18 cellular contexts compared by ENCODE assay signal in genomic region chr16:35908942-35909341, GRCh38.
DNase-seq lines count a peak whose midpoint lies in the region; ATAC-seq and TF ChIP-seq lines count a peak whose summit lies in the region.
"Had no signal": no experiment of that assay in that cellular context is flagged by ENCODE, and none has a peak within 500 bp of the region (broad histone marks: within the 10 kb centered on the region; RNA-seq: fewer than 3 reads in every experiment).

No MANE protein-coding gene starts in this region.

- CTCF ChIA-PET in MCF 10A (lab: Yijun Ruan, JAX) (interaction anchor here (0.7 kb wide), 1 partner anchor 426 kb away, joined by 4 read pairs; no protein-coding TSS in a partner anchor), mammary epithelial cell (lab: Charles Lee; ENCODE audit: low non-redundant PET) (no interaction called here)
- CTCF ChIA-PET in CD4-positive, alpha-beta T cell (lab: Charles Lee): no interaction called here

- peaks cover 31% of the 10 kb centered on the region for H3K9me3 ChIP-seq in mammary epithelial cell (replicated peaks; ENCODE audit: insufficient read depth, low read length)
- no peaks in the 10 kb centered on the region for H3K9me3 ChIP-seq in CD4-positive, alpha-beta T cell (ENCODE audit: control insufficient read depth, low read length)
- H3K9me3 ChIP-seq: gastrocnemius medialis had no signal

- POLR2A ChIA-PET in MCF 10A (lab: Yijun Ruan, JAX): no interaction called here
- POLR2A ChIA-PET in CD4-positive, alpha-beta T cell (lab: Charles Lee): no interaction called here

- TF ChIP-seq CTCF in MCF 10A (IDR thresholded peaks at IDR 0.05; ENCODE audit: unreplicated experiment) (peak; percentile 19), mammary epithelial cell (conservative IDR thresholded peaks at IDR 0.05 in 1 of 2, IDR thresholded peaks at IDR 0.05 in 1 of 2; ENCODE audit: extremely low read depth in 1 of 2, insufficient read depth in 1 of 2, low read depth in 1 of 2, low read length in 2 of 2) (no peak), KMS-11 (conservative IDR thresholded peaks at IDR 0.05; ENCODE audit: low read depth, low read length) (peak; percentile 80), nephron progenitor cell (IDR thresholded peaks at IDR 0.05) (no peak)
- TF ChIP-seq CTCF in CD4-positive, alpha-beta T cell (IDR thresholded peaks at IDR 0.05): no peak

- no peak overlapping the region for H3K4me2 ChIP-seq in mammary epithelial cell (ENCODE audit: insufficient read depth, low read depth, low read length)
- H3K4me2 ChIP-seq in KMS-11: no peak overlapping the region

- intact Hi-C loops in MCF 10A (cut with micrococcal nuclease) (no loop called here), mammary epithelial cell (cut with micrococcal nuclease) (no loop called here)
- intact Hi-C loops in CD4-positive, alpha-beta T cell (cut with DNase I, micrococcal nuclease): no loop called here

- H3K27me3 Mint-ChIP-seq in MCF 10A (ENCODE audit: insufficient read depth, unreplicated experiment) (no peaks in the 10 kb centered on the region), nephron progenitor cell (ENCODE audit: low read depth, poor library complexity) (no peaks in the 10 kb centered on the region)
- H3K27me3 Mint-ChIP-seq in CD4-positive, alpha-beta T cell: no peaks in the 10 kb centered on the region
- H3K27me3 Mint-ChIP-seq: naive B cell had no signal

- ATAC-seq in GM19035 (IDR thresholded peaks at IDR 0.05; ENCODE audit: unreplicated experiment): no peak
- no peak for ATAC-seq in CD4-positive, alpha-beta T cell (ENCODE audit: poor library complexity)
- ATAC-seq: activated T-cell treated with anti-CD3 and anti-CD28 coated beads, Interleukin-2, amount 50 U/mL, for 4 hours; gastrocnemius medialis; HepG2; right cardiac atrium; Right ventricle myocardium inferior; WTC11 had no signal

- dilution Hi-C loops in mammary epithelial cell (cut with HindIII; ENCODE audit: low sequenced_read_pairs): no loop called here

- H3K4me3 Mint-ChIP-seq in MCF 10A (ENCODE audit: unreplicated experiment) (no peak overlapping the region), nephron progenitor cell (no peak overlapping the region)
- no peak overlapping the region for H3K4me3 Mint-ChIP-seq in CD4-positive, alpha-beta T cell
- H3K4me3 Mint-ChIP-seq: activated T-cell treated with anti-CD3 and anti-CD28 coated beads, Interleukin-2, amount 50 U/mL, for 4 hours; naive B cell; WTC11 had no signal

- no peak overlapping the region for H3K27ac ChIP-seq in mammary epithelial cell (ENCODE audit: insufficient read depth, low read depth, low read length)
- no peak overlapping the region for H3K27ac ChIP-seq in KMS-11
- H3K27ac ChIP-seq in CD4-positive, alpha-beta T cell (ENCODE audit: low read depth, low read length): no peak overlapping the region
- H3K27ac ChIP-seq: gastrocnemius medialis, stomach had no signal

- H3K4me1 ChIP-seq in mammary epithelial cell (ENCODE audit: insufficient read depth, low read length) (no peaks in the 10 kb centered on the region), KMS-11 (ENCODE audit: low read depth, poor library complexity, severe bottlenecking) (no peaks in the 10 kb centered on the region)
- H3K4me1 ChIP-seq: gastrocnemius medialis, stomach had no signal

- BruUV-seq in MCF 10A (replicated peaks; lab: Mats Ljungman, UMichigan) (no TSS peak), mammary epithelial cell (replicated peaks; lab: Mats Ljungman, UMichigan) (no TSS peak)

- H3K9ac ChIP-seq in mammary epithelial cell (ENCODE audit: insufficient read depth, low read length) (no peak overlapping the region), KMS-11 (no peak overlapping the region)

- DNase-seq in MCF 10A (ENCODE audit: unreplicated experiment): no peak
- no peak for DNase-seq in mammary epithelial cell
- peak; percentile 53 for DNase-seq in SK-MEL-5 (ENCODE audit: low read depth, low spot score)
- no peak for DNase-seq in nephron progenitor cell
- no peak for DNase-seq in CD4-positive, alpha-beta T cell
- DNase-seq in putamen (ENCODE audit: low spot score): no peak
- DNase-seq: activated T-cell treated with anti-CD3 and anti-CD28 coated beads, Interleukin-2, amount 50 U/mL, for 4 hours; anterior cingulate cortex; gastrocnemius medialis; naive B cell; NCI-H226; right cardiac atrium; stomach had no signal

- H4K20me1 ChIP-seq in mammary epithelial cell (ENCODE audit: insufficient read depth, low read length): no peaks in the 10 kb centered on the region
- no peaks in the 10 kb centered on the region for H4K20me1 ChIP-seq in KMS-11 (ENCODE audit: insufficient read depth)

- 43% methylated on average over 2 of the region's 2 CpGs for WGBS in mammary epithelial cell (ENCODE audit: low coverage, missing lambda C conversion rate)

- H3K36me3 ChIP-seq in mammary epithelial cell (ENCODE audit: insufficient read depth, low read length) (no peaks in the 10 kb centered on the region), KMS-11 (ENCODE audit: insufficient read depth) (no peaks in the 10 kb centered on the region)
- H3K36me3 ChIP-seq: gastrocnemius medialis, stomach had no signal

- H3K36me3 Mint-ChIP-seq in MCF 10A (ENCODE audit: insufficient read depth, unreplicated experiment): no peaks in the 10 kb centered on the region
- H3K36me3 Mint-ChIP-seq in nephron progenitor cell (ENCODE audit: low read depth): peaks cover 17% of the 10 kb centered on the region
- H3K36me3 Mint-ChIP-seq in CD4-positive, alpha-beta T cell (ENCODE audit: low read depth): no peaks in the 10 kb centered on the region

- in situ Hi-C loops in mammary epithelial cell (cut with MboI; ENCODE audit: low sequenced_read_pairs in 2 of 2): no loop called here
- in situ Hi-C loops in SK-MEL-5 (cut with HindIII; ENCODE audit: low pct_unique_long_range_greater_than_20kb, low sequenced_read_pairs): no loop called here

- H3K4me3 ChIP-seq in mammary epithelial cell (replicated peaks in 1 of 3; ENCODE audit: insufficient read depth in 1 of 3, low read depth in 2 of 3, low read length in 3 of 3) (no peak overlapping the region), KMS-11 (IDR thresholded peaks at IDR 0.05; ENCODE audit: insufficient read depth, low read depth, low read length) (no peak overlapping the region)
- H3K4me3 ChIP-seq: gastrocnemius medialis, stomach had no signal

- H3K27me3 ChIP-seq in mammary epithelial cell (ENCODE audit: insufficient read depth, low read length) (no peaks in the 10 kb centered on the region), KMS-11 (ENCODE audit: insufficient read depth, low read depth) (no peaks in the 10 kb centered on the region)
- H3K27me3 ChIP-seq in CD4-positive, alpha-beta T cell (ENCODE audit: control insufficient read depth, insufficient read depth, low read length): no peaks in the 10 kb centered on the region
- H3K27me3 ChIP-seq: gastrocnemius medialis, stomach had no signal

- H3K79me2 ChIP-seq in mammary epithelial cell (ENCODE audit: insufficient read depth, low read length) (no peaks in the 10 kb centered on the region), KMS-11 (ENCODE audit: insufficient read depth, low read depth) (no peaks in the 10 kb centered on the region)

- peaks cover 52% of the 10 kb centered on the region for H3K9me3 Mint-ChIP-seq in MCF 10A (ENCODE audit: unreplicated experiment)
- peaks cover 98% of the 10 kb centered on the region for H3K9me3 Mint-ChIP-seq in nephron progenitor cell
- peaks cover 21% of the 10 kb centered on the region for H3K9me3 Mint-ChIP-seq in CD4-positive, alpha-beta T cell

- H3K27ac Mint-ChIP-seq in MCF 10A (ENCODE audit: low read depth, unreplicated experiment): no peak overlapping the region
- no peak overlapping the region for H3K27ac Mint-ChIP-seq in nephron progenitor cell
- no peak overlapping the region for H3K27ac Mint-ChIP-seq in CD4-positive, alpha-beta T cell
- H3K27ac Mint-ChIP-seq: naive B cell, WTC11 had no signal

- H2AFZ ChIP-seq in mammary epithelial cell (ENCODE audit: low read depth, low read length): no peak overlapping the region
- H2AFZ ChIP-seq in KMS-11 (ENCODE audit: low read depth): no peak overlapping the region

- H3K4me1 Mint-ChIP-seq in MCF 10A (ENCODE audit: insufficient read depth, unreplicated experiment) (no peaks in the 10 kb centered on the region), nephron progenitor cell (no peaks in the 10 kb centered on the region)
- no peaks in the 10 kb centered on the region for H3K4me1 Mint-ChIP-seq in CD4-positive, alpha-beta T cell (ENCODE audit: low read depth)
- H3K4me1 Mint-ChIP-seq: naive B cell, WTC11 had no signal

Comparison
In these comparisons a context has a peak if more than half of its experiments do, and no peak if none do; other contexts are left out.
1. CTCF ChIP-seq: peak in MCF 10A (single experiment) and KMS-11 (single experiment); none in mammary epithelial cell (0 of 2), nephron progenitor cell (single experiment) and CD4-positive, alpha-beta T cell (single experiment).